ENCODE assay signal across 8 cellular contexts in the genomic region with DNA sequence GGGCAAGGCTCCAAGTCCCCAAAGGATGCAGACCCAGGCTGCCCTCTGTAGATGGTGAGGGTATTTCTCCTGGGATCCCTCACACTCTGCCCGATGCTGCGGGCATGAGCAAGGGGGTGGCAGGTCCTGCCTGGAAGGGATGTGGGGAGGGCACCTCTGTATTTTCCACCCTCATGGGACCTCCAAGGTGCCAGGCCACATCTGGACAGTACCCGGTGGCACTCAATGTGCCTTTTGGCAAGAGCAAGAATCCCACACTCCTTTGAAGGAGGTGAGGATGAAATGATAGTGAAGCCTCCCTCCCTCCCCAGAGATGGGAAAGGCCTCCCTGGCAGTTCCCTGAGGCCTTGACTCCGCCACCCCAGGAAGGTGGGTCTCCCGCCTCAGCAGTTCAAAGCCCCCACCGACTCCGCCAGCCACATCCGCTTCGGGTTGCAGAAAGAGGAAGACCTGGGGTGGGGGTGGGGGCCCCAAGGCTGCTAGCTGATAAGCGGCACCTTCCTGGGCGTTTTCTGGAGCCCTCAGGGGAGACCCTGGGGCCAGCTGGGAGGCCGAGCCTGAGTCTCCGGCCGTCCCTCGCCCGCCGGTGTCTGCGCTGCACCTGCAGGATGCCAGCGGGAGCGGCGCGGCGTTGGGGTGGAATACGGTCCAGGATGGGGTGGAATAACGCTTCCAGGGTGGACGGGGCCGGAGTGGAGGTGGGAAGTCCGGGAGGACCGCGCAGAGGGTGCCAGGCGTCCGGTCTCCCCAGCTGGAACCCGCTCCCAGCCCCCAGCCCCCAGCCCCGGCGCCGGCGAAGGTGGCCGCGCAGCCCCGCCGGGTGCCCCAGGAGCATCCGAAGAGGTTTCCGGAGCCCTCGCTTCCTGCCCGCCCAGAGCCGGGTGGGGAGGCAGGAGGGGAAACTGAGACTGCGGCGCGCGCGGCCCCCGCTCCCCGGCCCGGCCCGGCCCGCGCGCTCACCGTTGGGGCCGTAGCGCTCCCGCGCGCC. TPM values are rescaled to one million over a fixed set of nuclear protein-coding genes. Genes with fewer than 3 reads are reported as not detected.
DNase-seq lines count a peak whose midpoint lies in the region; ATAC-seq and TF ChIP-seq lines count a peak whose summit lies in the region.

No MANE protein-coding gene starts in this region.

- POLR2A ChIA-PET in activated B cell treated with CpG ODN at 0.5 μM for 24 hours (lab: Charles Lee): interaction anchor here (0.5 to 10.9 kb wide), 12 partner anchors 9 to 1340 kb away, joined by 3 to 311 read pairs (median 4); a partner anchor contains a TSS

- intact Hi-C loops in activated B cell treated with CpG ODN at 0.5 μM for 24 hours (cut with micrococcal nuclease): loop anchor here (1.0 to 5.0 kb wide), 7 partner anchors 28 to 984 kb away; a partner anchor contains a TSS
- intact Hi-C loops in sciatic nerve (cut with DNase I): no loop called here

- DNase-seq in activated B cell treated with CpG ODN at 0.5 μM for 24 hours (peak; percentile 72), sciatic nerve (ENCODE audit: low spot score) (no peak), NCI-H446 (lab: John Stamatoyannopoulos, UW) (no peak), D341Med (ENCODE audit: low spot score) (no peak)
- DNase-seq in effector CD8-positive, alpha-beta T cell (lab: John Stamatoyannopoulos, UW): peak; percentile 62

- no peak for TF ChIP-seq CTCF in activated B cell treated with CpG ODN at 0.5 μM for 24 hours (IDR thresholded peaks at IDR 0.05)

- peaks cover 34% of the 10 kb centered on the region for H3K36me3 Mint-ChIP-seq in activated B cell treated with CpG ODN at 0.5 μM for 24 hours (ENCODE audit: low read depth)

- H3K9me3 Mint-ChIP-seq in activated B cell treated with CpG ODN at 0.5 μM for 24 hours: no peaks in the 10 kb centered on the region

- H3K27ac Mint-ChIP-seq in activated B cell treated with CpG ODN at 0.5 μM for 24 hours: peak overlapping the region; percentile 88

- H3K4me1 Mint-ChIP-seq in activated B cell treated with CpG ODN at 0.5 μM for 24 hours: peaks cover 82% of the 10 kb centered on the region

- CTCF ChIA-PET in activated B cell treated with CpG ODN at 0.5 μM for 24 hours (lab: Charles Lee): interaction anchor here (1.6 kb wide), 1 partner anchor 50 kb away, joined by 5 read pairs; no protein-coding TSS in a partner anchor

- H3K4me3 Mint-ChIP-seq in activated B cell treated with CpG ODN at 0.5 μM for 24 hours: peak overlapping the region; percentile 89

- peak; percentile 66 for TF ChIP-seq POLR2A in GM19099 (IDR thresholded peaks at IDR 0.05; ENCODE audit: extremely low read depth, insufficient read length, low read depth)

- H3K27me3 Mint-ChIP-seq in activated B cell treated with CpG ODN at 0.5 μM for 24 hours: no peaks in the 10 kb centered on the region

- ATAC-seq in HG03354 (IDR thresholded peaks at IDR 0.05; ENCODE audit: poor library complexity, severe bottlenecking, unreplicated experiment): peak; percentile 22
- ATAC-seq in activated B cell treated with CpG ODN at 0.5 μM for 24 hours (ENCODE audit: low read depth): peak; percentile 26
- ATAC-seq in sciatic nerve: peak; percentile 9
- ATAC-seq in GM18520 (IDR thresholded peaks at IDR 0.05; ENCODE audit: unreplicated experiment): no peak

RNA-seq across cellular contexts. Expression of a gene that starts 0.7 kb away (rescaled TPM):
- total RNA-seq in activated B cell treated with CpG ODN at 0.5 μM for 24 hours (458 and 541 TPM in 2 replicates), sciatic nerve (13.8 TPM)

RNA-seq across cellular contexts. Expression of a gene that starts 47.2 kb away (rescaled TPM):
- total RNA-seq in activated B cell treated with CpG ODN at 0.5 μM for 24 hours (22.0 and 26.0 TPM in 2 replicates), sciatic nerve (7.3 TPM)

Comparison
In these comparisons a context has a peak if more than half of its experiments do, and no peak if none do; other contexts are left out.
1. DNase-seq: peak in activated B cell treated with CpG ODN at 0.5 μM for 24 hours (single experiment) and effector CD8-positive, alpha-beta T cell (single experiment); none in sciatic nerve (single experiment), NCI-H446 (0 of 2) and D341Med (single experiment).
2. RNA of a gene that starts 0.7 kb away (total RNA-seq): 458 to 541 TPM in activated B cell treated with CpG ODN at 0.5 μM for 24 hours; 13.8 TPM in sciatic nerve (single experiment); every median in the first group is over 10 times any median in the second.